In the genomic region with DNA sequence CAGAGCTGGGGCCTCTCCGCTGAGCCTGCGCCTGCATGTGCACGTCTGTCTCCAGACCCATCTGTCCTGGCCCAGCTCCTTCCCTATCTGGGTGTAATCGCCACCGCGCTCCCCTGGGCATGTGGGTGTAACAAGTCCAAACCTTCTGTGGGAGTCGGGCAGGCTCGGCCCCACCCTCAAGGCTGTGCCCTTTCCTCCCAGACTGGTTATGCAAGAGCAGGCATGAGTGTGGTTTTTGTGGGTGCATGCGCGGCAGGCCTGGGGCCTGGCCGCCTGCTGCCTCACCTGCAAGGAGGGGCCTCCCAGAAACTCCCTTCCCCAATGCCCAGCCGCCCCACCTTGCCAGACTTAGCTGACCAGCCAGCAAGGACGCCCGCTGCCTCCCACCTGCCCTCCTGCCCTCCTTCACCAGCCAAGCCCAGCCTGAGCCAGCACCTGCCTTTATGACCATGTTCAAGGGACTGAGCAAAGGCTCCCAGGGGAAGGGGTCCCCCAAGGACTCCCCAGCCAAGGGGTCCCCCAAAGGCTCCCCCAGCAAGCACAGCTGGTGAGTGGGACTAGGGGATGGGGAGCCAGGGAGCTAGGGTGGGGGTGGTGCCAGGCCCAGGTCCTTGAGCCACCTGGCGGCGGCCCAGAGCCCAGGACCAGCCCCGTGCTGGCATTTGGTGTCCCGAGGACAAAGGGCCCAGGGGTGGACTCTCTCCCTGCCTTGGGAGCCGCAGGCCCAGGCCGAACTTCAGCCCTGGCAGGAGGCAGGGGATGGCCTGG, we compare ENCODE assay signal across 9 cellular contexts. TPM values are rescaled to one million over a fixed set of nuclear protein-coding genes. Genes with fewer than 3 reads are reported as not detected.
A peak's percentile ranks its signal among the peaks of the same experiment; 100 is the strongest.
DNase-seq lines count a peak whose midpoint lies in the region; ATAC-seq, FAIRE-seq and TF ChIP-seq lines count a peak whose summit lies in the region.
"Had no signal": no experiment of that assay in that cellular context is flagged by ENCODE, and none has a peak within 500 bp of the region (broad histone marks: within the 10 kb centered on the region; RNA-seq: fewer than 3 reads in every experiment).

A gene (plus strand): TSS at position 342 of the 768 bp plus-strand sequence. CDS start 3,160 bp downstream, outside the sequence.

- H3K4me3 ChIP-seq in GM12878 (no peak within 1 kb of the TSS), liver (ENCODE audit: low read depth in 1 of 3, low read length in 3 of 3) (no peak within 1 kb of the TSS), urinary bladder (ENCODE audit: low read depth, low read length) (no peak within 1 kb of the TSS)

- no peak within 1 kb of the TSS for H3K4me2 ChIP-seq in GM12878 (ENCODE audit: control insufficient read depth, insufficient read depth)

- POLR2A ChIA-PET in GM12878 (lab: Charles Lee), result no interaction called here

- DNase-seq in Right ventricle myocardium inferior (ENCODE audit: missing footprints) (peak; percentile 88), cardiac septum (ENCODE audit: low spot score) (no peak), GM12878 (ENCODE audit: low read depth, low spot score) (no peak), hypothalamus (lab: John Stamatoyannopoulos, UW) (no peak), HCEC 1CT (no peak)
- DNase-seq in activated T-cell treated with anti-CD3 and anti-CD28 coated beads, Interleukin-2, amount 50 U/mL, for 4 hours, result no peak

- intact Hi-C loops in Right ventricle myocardium inferior (cut with DNase I), result no loop called here
- intact Hi-C loops in cardiac septum (cut with DNase I), result no loop called here
- intact Hi-C loops in GM12878 (cut with micrococcal nuclease; ENCODE audit: unreplicated experiment), result no loop called here

- no peaks in the 10 kb centered on the region for H3K27me3 ChIP-seq in GM12878 (replicated peaks in 1 of 2; ENCODE audit: control insufficient read depth in 2 of 2, insufficient read depth in 2 of 2, low read length in 1 of 2)
- no peaks in the 10 kb centered on the region for H3K27me3 ChIP-seq in liver (ENCODE audit: control insufficient read depth in 4 of 4, insufficient read depth in 4 of 4, low read length in 3 of 4)

- no peak within 1 kb of the TSS for H3K4me3 Mint-ChIP-seq in activated T-cell treated with anti-CD3 and anti-CD28 coated beads, Interleukin-2, amount 50 U/mL, for 4 hours

- peaks cover 10% of the 10 kb centered on the region for H3K4me1 Mint-ChIP-seq in activated T-cell treated with anti-CD3 and anti-CD28 coated beads, Interleukin-2, amount 50 U/mL, for 4 hours (ENCODE audit: low read depth)

- no peaks in the 10 kb centered on the region for H3K79me2 ChIP-seq in GM12878 (ENCODE audit: control insufficient read depth, insufficient read depth, low read length)

- RAD21 ChIA-PET in GM12878 (lab: Charles Lee; ENCODE audit: unreplicated experiment), result no interaction called here

- CTCF ChIA-PET in GM12878 (lab: Yijun Ruan, JAX), result interaction anchor here (0.7 kb wide), 1 partner anchor 564 kb away, joined by 3 read pairs; no protein-coding TSS in a partner anchor

- in situ Hi-C loops in GM12878 (cut with MboI), result no loop called here

- H3K9me3 Mint-ChIP-seq in activated T-cell treated with anti-CD3 and anti-CD28 coated beads, Interleukin-2, amount 50 U/mL, for 4 hours, result peaks cover 5% of the 10 kb centered on the region

- H4K20me1 ChIP-seq in GM12878 (ENCODE audit: control insufficient read depth, insufficient read depth), result no peaks in the 10 kb centered on the region

- no peak within 1 kb of the TSS; the same call in 1 of the 2 replicates for H2AFZ ChIP-seq in GM12878 (ENCODE audit: control insufficient read depth, low read depth, low read length)

- TF ChIP-seq POLR2A in GM12878 (IDR thresholded peaks at IDR 0.05; ENCODE audit: low read depth, low read length), result no peak

- no peak within 1 kb of the TSS for H3K9ac ChIP-seq in GM12878 (ENCODE audit: control insufficient read depth, insufficient read depth, low read length)
- no peak within 1 kb of the TSS for H3K9ac ChIP-seq in liver (ENCODE audit: low read depth in 1 of 2, low read length in 2 of 2)

- no peak for TF ChIP-seq RAD21 in GM12878 (IDR thresholded peaks at IDR 0.05; ENCODE audit: insufficient read depth, low read depth, low read length)
- peak; percentile 42 to 46 for TF ChIP-seq RAD21 in liver (IDR thresholded peaks at IDR 0.05)

- TF ChIP-seq CTCF in GM12878 (IDR thresholded peaks at IDR 0.05 in 2 of 3, conservative IDR thresholded peaks at IDR 0.05 in 1 of 3; ENCODE audit: control insufficient read depth in 2 of 3, extremely low read depth in 1 of 3, insufficient read depth in 1 of 3, low read depth in 3 of 3, low read length in 3 of 3), result no peak
- TF ChIP-seq CTCF in liver (IDR thresholded peaks at IDR 0.05; ENCODE audit: low read depth, low read length, missing input control), result peak; percentile 32

- H3K36me3 ChIP-seq in GM12878 (ENCODE audit: control insufficient read depth in 2 of 2, insufficient read depth in 2 of 2, low read length in 1 of 2) (no peaks in the 10 kb centered on the region), liver (ENCODE audit: control insufficient read depth in 4 of 4, insufficient read depth in 3 of 4, low read depth in 1 of 4, low read length in 3 of 4) (no peaks in the 10 kb centered on the region), urinary bladder (ENCODE audit: insufficient read depth) (no peaks in the 10 kb centered on the region)

- SMC1A ChIA-PET in GM12878 (lab: Charles Lee; ENCODE audit: uncharacterized antibody, unreplicated experiment), result no interaction called here

- no peak for FAIRE-seq in GM12878 (lab: Jason Lieb, UNC)

- no peak for TF ChIP-seq EP300 in GM12878 (IDR thresholded peaks at IDR 0.05; ENCODE audit: borderline replicate concordance in 1 of 2, control insufficient read depth in 1 of 2, low read depth in 2 of 2, low read length in 2 of 2)

- H3K27ac ChIP-seq in GM12878 (ENCODE audit: control insufficient read depth, insufficient read depth) (no peak within 1 kb of the TSS), liver (ENCODE audit: low read depth in 1 of 2, low read length in 2 of 2) (peak within 1 kb of the TSS; percentile 93 to 95), urinary bladder (ENCODE audit: low read depth) (peak within 1 kb of the TSS; percentile 81)

- H3K36me3 Mint-ChIP-seq in activated T-cell treated with anti-CD3 and anti-CD28 coated beads, Interleukin-2, amount 50 U/mL, for 4 hours (ENCODE audit: insufficient read depth), result no peaks in the 10 kb centered on the region

- H3K9me3 ChIP-seq in GM12878 (replicated peaks; ENCODE audit: control insufficient read depth, insufficient read depth, low read length) (peaks cover 3% of the 10 kb centered on the region; the same call in 1 of the 3 replicates), liver (ENCODE audit: control insufficient read depth in 4 of 4, low read length in 3 of 4) (no peaks in the 10 kb centered on the region)

- H3K4me1 ChIP-seq in GM12878 (ENCODE audit: control insufficient read depth, insufficient read depth, low read length) (peaks cover 5% of the 10 kb centered on the region; the same call in 1 of the 2 replicates), liver (ENCODE audit: control insufficient read depth in 4 of 4, insufficient read depth in 4 of 4, low read length in 3 of 4) (peaks cover 3 to 12% (median 7%) of the 10 kb centered on the region in 4 donors), urinary bladder (ENCODE audit: insufficient read depth) (peaks cover 2% of the 10 kb centered on the region)

- WGBS in GM12878 (ENCODE audit: insufficient coverage, insufficient replicate concordance, low lambda C conversion rate, missing lambda C conversion rate), result 15% methylated on average over 18 of the region's 20 CpGs
- 32% methylated on average over 20 of the region's 20 CpGs for WGBS in liver
- WGBS in urinary bladder, result 64% methylated on average over 20 of the region's 20 CpGs

- ATAC-seq in Right ventricle myocardium inferior (peak; percentile 44), GM12878 (peak; percentile 54)
- ATAC-seq in activated T-cell treated with anti-CD3 and anti-CD28 coated beads, Interleukin-2, amount 50 U/mL, for 4 hours, result no peak

- no TSS peak for BruUV-seq in GM12878 (replicated peaks; lab: Mats Ljungman, UMichigan)

- peaks cover 11% of the 10 kb centered on the region for H3K27me3 Mint-ChIP-seq in activated T-cell treated with anti-CD3 and anti-CD28 coated beads, Interleukin-2, amount 50 U/mL, for 4 hours (ENCODE audit: low read depth)

TF ChIP-seq in GM12878, 131 proteins besides CTCF, POLR2A, EP300 and RAD21:
- TF ChIP-seq JUND (IDR thresholded peaks at IDR 0.05; ENCODE audit: low read depth, low read length) (no peak), BHLHE40 (IDR thresholded peaks at IDR 0.05; ENCODE audit: borderline replicate concordance in 1 of 2, low read depth in 2 of 2, low read length in 1 of 2) (0 out of 4 replicates have a peak, but pooled peaks of 1 of the 2 experiments have one; percentile 19)

TF ChIP-seq in liver, 16 proteins besides CTCF, POLR2A, EP300 and RAD21 (continues in another document):
- peak; percentile 37 for TF ChIP-seq FOXA2 (IDR thresholded peaks at IDR 0.05)

RNA-seq across cellular contexts. Expression of the gene that starts here (rescaled TPM):
- not detected for total RNA-seq in Right ventricle myocardium inferior
- not detected for total RNA-seq in cardiac septum
- total RNA-seq in GM12878 (2013; cell fraction: nucleolus; rRNA removed), result not detected in 2 replicates
- not detected in 2 replicates for total RNA-seq in GM12878 (2014; rRNA removed)
- total RNA-seq in GM12878 (2014; rRNA removed; fragmentation: Illumina TruSeq; extraction: Trizol), result not detected in 2 replicates
- total RNA-seq in GM12878 (2021), result not detected in 2 replicates
- polyA plus RNA-seq in GM12878 (2011; ENCODE audit: low read depth), result not detected
- polyA plus RNA-seq in GM12878 (2011; rRNA removed), result not detected in 2 replicates
- not detected in 2 replicates for polyA plus RNA-seq in GM12878 (2011; cell fraction: cytosol; rRNA removed)
- polyA plus RNA-seq in GM12878 (2011; cell fraction: nucleus; rRNA removed), result not detected in 2 replicates
- not detected in 2 replicates for polyA plus RNA-seq in GM12878 (2012)
- not detected in 2 replicates for polyA plus RNA-seq in GM12878 (2014; fragmentation: Illumina TruSeq; extraction: Trizol)
- not detected for polyA plus RNA-seq in GM12878 (2014; fragmentation: Nextera tagmentation; extraction: Ambion mirVana)
- not detected in 2 replicates for polyA plus RNA-seq in GM12878 (2014; rRNA removed)
- not detected for polyA plus RNA-seq in GM12878 (2016; fragmentation: Nextera tagmentation; extraction: Ambion mirVana)
- polyA minus RNA-seq in GM12878 (2011; rRNA and poly(A)+ RNA removed), result not detected in 2 replicates
- not detected in 2 replicates for polyA minus RNA-seq in GM12878 (2011; cell fraction: cytosol; rRNA and poly(A)+ RNA removed)
- polyA minus RNA-seq in GM12878 (2011; cell fraction: nucleus; rRNA and poly(A)+ RNA removed), result not detected in 2 replicates
- total RNA-seq in liver, result 1 to 10 TPM in 1 of 2 donors, not detected in 1; 1.0 TPM
- polyA plus RNA-seq in liver, result 1 to 10 TPM in 1 of 2 donors, under 1 TPM in 1; 0.44 to 1.0 TPM
- total RNA-seq in urinary bladder, result 0.90 TPM
- 0.84 TPM for polyA plus RNA-seq in urinary bladder
- under 1 TPM in 2 of 3 donors, not detected in 1; 0.14 to 0.18 TPM for total RNA-seq in activated T-cell treated with anti-CD3 and anti-CD28 coated beads, Interleukin-2, amount 50 U/mL, for 4 hours
- total RNA-seq: dermis microvascular lymphatic vessel endothelial cell had no signal

Comparison
In these comparisons a context has a peak if more than half of its experiments do, and no peak if none do; other contexts are left out.
1. Peak in DNase-seq and ATAC-seq in Right ventricle myocardium inferior; RNA of the gene not detected or under 1 TPM.
2. Peak in ATAC-seq in GM12878; RNA of the gene not detected or under 1 TPM.